1 cellular context compared by ENCODE assay signal in genomic region chr22:23380230-23380573, GRCh38.
TF ChIP-seq lines count a peak whose summit lies in the region.

No MANE protein-coding gene starts in this region.

TF ChIP-seq in WTC11, 78 proteins besides CTCF, POLR2A, EP300 and RAD21 (continued from another document):
- TF ChIP-seq STAT6 (CRISPR knock-in tag; conservative IDR thresholded peaks at IDR 0.05; ENCODE audit: low read depth), result no peak
- TF ChIP-seq GABPB1 (CRISPR knock-in tag; IDR thresholded peaks at IDR 0.05), result no peak
- TF ChIP-seq JAZF1 (CRISPR knock-in tag; IDR thresholded peaks at IDR 0.05), result no peak
- no peak for TF ChIP-seq TEAD1 (CRISPR knock-in tag; IDR thresholded peaks at IDR 0.05)
- no peak for TF ChIP-seq MAX (CRISPR knock-in tag; IDR thresholded peaks at IDR 0.05)
- TF ChIP-seq ZBTB43 (CRISPR knock-in tag; IDR thresholded peaks at IDR 0.05), result no peak
- TF ChIP-seq ATF1 (CRISPR knock-in tag; IDR thresholded peaks at IDR 0.05), result no peak
- no peak for TF ChIP-seq ZNF512 (CRISPR knock-in tag; IDR thresholded peaks at IDR 0.05; ENCODE audit: borderline replicate concordance)
- no peak for TF ChIP-seq TEAD4 (CRISPR knock-in tag; IDR thresholded peaks at IDR 0.05)
- TF ChIP-seq JUN (CRISPR knock-in tag; IDR thresholded peaks at IDR 0.05), result no peak
